27 cellular contexts compared by ENCODE assay signal in genomic region chr2:26685312-26685711, GRCh38. TPM values are rescaled to one million over a fixed set of nuclear protein-coding genes. Genes with fewer than 3 reads are reported as not detected.
"Had no signal": no experiment of that assay in that cellular context is flagged by ENCODE, and none has a peak within 500 bp of the region (broad histone marks: within the 10 kb centered on the region; RNA-seq: fewer than 3 reads in every experiment).

No MANE protein-coding gene starts in this region.

- DNase-seq: activated B cell treated with CpG ODN at 0.5 μM for 24 hours; activated CD4-positive, alpha-beta T cell treated with anti-CD3 and anti-CD28 coated beads for 36 hours; activated CD4-positive, alpha-beta T cell treated with anti-CD3 and anti-CD28 coated beads, Interleukin-2, amount 50 U/mL, for 48 hours; activated CD8-positive, alpha-beta memory T cell treated with anti-CD3 and anti-CD28 coated beads, Interleukin-2, amount 50 U/mL, for 48 hours; activated naive CD4-positive, alpha-beta T cell treated with Interleukin-2 at 50 U/mL for 16 hours; activated naive CD8-positive, alpha-beta T cell treated with anti-CD3 and anti-CD28 coated beads, Interleukin-2, amount 10 ng/mL, durations not matched to agents 7 days and 5 days; activated T-cell treated with anti-CD3 and anti-CD28 coated beads, Interleukin-2, amount 50 U/mL, for 4 hours; amniotic stem cell; colonic mucosa; effector memory CD8-positive, alpha-beta T cell; esophagus squamous epithelium; gastrocnemius medialis; hippocampal formation; psoas muscle; stimulated activated CD4-positive, alpha-beta T cell treated with anti-CD3 and anti-CD28 coated beads, Interleukin-12 subunit alpha, Interleukin-12 subunit beta, amount 100 ng/mL, for 4 hours; stimulated activated CD4-positive, alpha-beta T cell treated with anti-CD3 and anti-CD28 coated beads, Interleukin-4, amount 100 ng/mL, for 4 hours; substantia nigra; T1000; thyroid gland; upper lobe of right lung had no signal

- ATAC-seq: activated CD4-positive, alpha-beta T cell treated with anti-CD3 and anti-CD28 coated beads for 36 hours; activated T-cell treated with anti-CD3 and anti-CD28 coated beads, Interleukin-2, amount 50 U/mL, for 4 hours; effector memory CD8-positive, alpha-beta T cell; gastrocnemius medialis; natural killer cell treated with Interleukin-12 subunit alpha and Interleukin-12 subunit beta and Interleukin-15 and Interleukin-18, amount 100 ng/mL, for 72 hours; psoas muscle; upper lobe of right lung had no signal

RNA-seq across cellular contexts. Expression of gene KCNK3, which starts 7.2 kb away (rescaled TPM):
- total RNA-seq: activated B cell treated with CpG ODN at 0.5 μM for 24 hours; activated CD4-positive, alpha-beta T cell treated with anti-CD3 and anti-CD28 coated beads for 36 hours; activated CD8-positive, alpha-beta memory T cell treated with anti-CD3 and anti-CD28 coated beads for 36 hours; activated naive CD8-positive, alpha-beta T cell treated with anti-CD3 and anti-CD28 coated beads, Interleukin-2, amount 10 ng/mL, durations not matched to agents 7 days and 5 days; activated T-helper 2 cell treated with anti-CD3 and anti-CD28 coated beads, Interferon-gamma antibody, Interleukin-2, Interleukin-4, amounts not matched to agents 10 μg/mL and 5 μg/mL and 100 μg/mL, durations not matched to agents 14 hours and 24 hours and 36 hours; natural killer cell treated with Interleukin-12 subunit alpha and Interleukin-12 subunit beta and Interleukin-15 and Interleukin-18, amount 100 ng/mL, for 72 hours had no signal

RNA-seq across cellular contexts. Expression of gene CIB4, which starts 44.1 kb away (rescaled TPM):
- total RNA-seq: activated B cell treated with CpG ODN at 0.5 μM for 24 hours; activated CD4-positive, alpha-beta T cell treated with anti-CD3 and anti-CD28 coated beads for 36 hours; activated CD8-positive, alpha-beta memory T cell treated with anti-CD3 and anti-CD28 coated beads for 36 hours; activated naive CD8-positive, alpha-beta T cell treated with anti-CD3 and anti-CD28 coated beads, Interleukin-2, amount 10 ng/mL, durations not matched to agents 7 days and 5 days; activated T-cell treated with anti-CD3 and anti-CD28 coated beads, Interleukin-2, amount 50 U/mL, for 4 hours; activated T-helper 2 cell treated with anti-CD3 and anti-CD28 coated beads, Interferon-gamma antibody, Interleukin-2, Interleukin-4, amounts not matched to agents 10 μg/mL and 5 μg/mL and 100 μg/mL, durations not matched to agents 14 hours and 24 hours and 36 hours; breast epithelium; colonic mucosa; gastrocnemius medialis; lower leg skin; natural killer cell treated with Interleukin-12 subunit alpha and Interleukin-12 subunit beta and Interleukin-15 and Interleukin-18, amount 100 ng/mL, for 72 hours; ovary; psoas muscle; right atrium auricular region; upper lobe of right lung had no signal
